19 cellular contexts compared by ENCODE assay signal in genomic region chr1:15146142-15146541, GRCh38. TPM values are rescaled to one million over a fixed set of nuclear protein-coding genes. Genes with fewer than 3 reads are reported as not detected.
"Had no signal": no experiment of that assay in that cellular context is flagged by ENCODE, and none has a peak within 500 bp of the region (broad histone marks: within the 10 kb centered on the region; RNA-seq: fewer than 3 reads in every experiment).

No MANE protein-coding gene starts in this region.

- H3K9me3 ChIP-seq: gastrocnemius medialis had no signal

- H3K4me1 ChIP-seq: gastrocnemius medialis, parathyroid adenoma, tibial nerve had no signal

- ATAC-seq: gastrocnemius medialis had no signal

- H3K4me3 Mint-ChIP-seq: activated CD4-positive, alpha-beta T cell treated with anti-CD3 and anti-CD28 coated beads, Interleukin-2, amount 10 ng/mL, durations not matched to agents 7 days and 5 days; activated T-helper 1 cell treated with anti-CD3 and anti-CD28 coated beads, Interleukin-12 subunit alpha, Interleukin-12 subunit beta, Interleukin-2, Interleukin-4 antibody, amounts not matched to agents 30 ng/mL and 10 ng/mL and 1 ng/mL, durations not matched to agents 14 hours and 24 hours and 36 hours; endodermal cell; stimulated activated naive B cell treated with anti-CD40 and anti-IgM and Interleukin-4, amounts not matched to agents 10 μg/mL and 1 μg/mL and 100 μg/mL, for 72 hours had no signal

- H3K36me3 Mint-ChIP-seq: stimulated activated naive B cell treated with anti-CD40 and anti-IgM and Interleukin-4, amounts not matched to agents 10 μg/mL and 1 μg/mL and 100 μg/mL, for 72 hours had no signal

- FAIRE-seq: astrocyte, TTC549 had no signal

- H3K4me1 Mint-ChIP-seq: activated CD4-positive, alpha-beta T cell treated with anti-CD3 and anti-CD28 coated beads, Interleukin-2, amount 10 ng/mL, durations not matched to agents 7 days and 5 days had no signal

- H3K27ac Mint-ChIP-seq: activated CD4-positive, alpha-beta T cell treated with anti-CD3 and anti-CD28 coated beads, Interleukin-2, amount 10 ng/mL, durations not matched to agents 7 days and 5 days; activated T-helper 1 cell treated with anti-CD3 and anti-CD28 coated beads, Interleukin-12 subunit alpha, Interleukin-12 subunit beta, Interleukin-2, Interleukin-4 antibody, amounts not matched to agents 30 ng/mL and 10 ng/mL and 1 ng/mL, durations not matched to agents 14 hours and 24 hours and 36 hours; endodermal cell; stimulated activated naive B cell treated with anti-CD40 and anti-IgM and Interleukin-4, amounts not matched to agents 10 μg/mL and 1 μg/mL and 100 μg/mL, for 72 hours had no signal

- H3K4me3 ChIP-seq: cardiac muscle cell, dorsolateral prefrontal cortex, gastrocnemius medialis, heart left ventricle, tibial nerve had no signal

- DNase-seq: activated CD4-positive, alpha-beta T cell treated with anti-CD3 and anti-CD28 coated beads, Interleukin-2, amount 10 ng/mL, durations not matched to agents 7 days and 5 days; activated CD8-positive, alpha-beta memory T cell treated with anti-CD3 and anti-CD28 coated beads, Interleukin-2, amount 50 U/mL, for 48 hours; activated naive CD4-positive, alpha-beta T cell treated with Interleukin-2 at 50 U/mL for 16 hours; dorsolateral prefrontal cortex; endodermal cell; gastrocnemius medialis; heart left ventricle; retina; stimulated activated CD4-positive, alpha-beta T cell treated with anti-CD3 and anti-CD28 coated beads, Interleukin-2, amount 100 ng/mL, for 48 hours; stimulated activated naive B cell treated with anti-CD40 and anti-IgM and Interleukin-4, amounts not matched to agents 10 μg/mL and 1 μg/mL and 100 μg/mL, for 72 hours; substantia nigra; SW 1271 had no signal

- H3K27me3 ChIP-seq: cardiac muscle cell, dorsolateral prefrontal cortex, heart left ventricle, tibial nerve had no signal

- H3K9ac ChIP-seq: parathyroid adenoma had no signal

- H3K9me3 Mint-ChIP-seq: activated CD4-positive, alpha-beta T cell treated with anti-CD3 and anti-CD28 coated beads, Interleukin-2, amount 10 ng/mL, durations not matched to agents 7 days and 5 days; activated T-helper 1 cell treated with anti-CD3 and anti-CD28 coated beads, Interleukin-12 subunit alpha, Interleukin-12 subunit beta, Interleukin-2, Interleukin-4 antibody, amounts not matched to agents 30 ng/mL and 10 ng/mL and 1 ng/mL, durations not matched to agents 14 hours and 24 hours and 36 hours had no signal

- H3K36me3 ChIP-seq: cardiac muscle cell, gastrocnemius medialis, heart left ventricle, tibial nerve had no signal

- H3K27ac ChIP-seq: cardiac muscle cell, dorsolateral prefrontal cortex, gastrocnemius medialis, heart left ventricle, parathyroid adenoma, tibial nerve had no signal

RNA-seq across cellular contexts. Expression of gene TMEM51, which starts 7.4 kb away (rescaled TPM):
- total RNA-seq: activated CD4-positive, alpha-beta T cell treated with anti-CD3 and anti-CD28 coated beads, Interleukin-2, amount 10 ng/mL, durations not matched to agents 7 days and 5 days; T-helper 2 cell treated with Interferon-gamma antibody and Interleukin-4, amounts not matched to agents 100 ng/mL and 5 ng/mL, for 36 hours had no signal
